ENCODE assay signal across 20 cellular contexts in the genomic region with DNA sequence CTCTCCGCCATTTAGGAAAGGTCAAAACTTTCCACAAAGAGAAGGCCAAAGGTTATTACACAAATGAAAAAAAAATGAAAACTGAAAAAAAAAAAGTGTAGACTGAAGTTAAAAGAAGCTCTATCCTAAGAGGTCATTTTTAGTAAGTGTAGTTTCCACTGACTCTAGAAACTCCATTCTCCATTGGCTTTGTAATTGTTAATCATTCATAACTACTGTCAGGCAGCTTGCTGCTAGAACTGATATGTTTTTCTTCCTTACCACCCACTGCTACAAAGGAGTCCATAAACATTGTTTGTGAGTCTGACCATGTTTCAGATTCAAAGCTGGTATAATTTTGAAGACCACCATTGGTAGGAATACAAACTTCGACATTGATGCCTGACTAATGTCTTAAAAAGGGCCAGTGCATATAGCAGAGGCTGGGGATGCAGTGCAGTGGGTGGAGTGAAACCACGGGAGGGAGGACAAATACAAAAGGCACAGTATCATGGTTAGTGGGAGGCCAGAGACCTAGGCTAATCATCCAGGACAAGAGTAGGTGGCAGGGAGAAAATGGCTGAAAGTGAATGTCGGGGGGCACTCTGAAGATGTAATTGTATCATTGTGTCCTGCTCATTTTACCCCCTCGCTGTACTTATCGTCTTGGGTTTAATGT. TPM values are rescaled to one million over a fixed set of nuclear protein-coding genes. Genes with fewer than 3 reads are reported as not detected.
DNase-seq lines count a peak whose midpoint lies in the region; ATAC-seq and TF ChIP-seq lines count a peak whose summit lies in the region.
"Had no signal": no experiment of that assay in that cellular context is flagged by ENCODE, and none has a peak within 500 bp of the region (broad histone marks: within the 10 kb centered on the region; RNA-seq: fewer than 3 reads in every experiment).

No MANE protein-coding gene starts in this region.

- H3K4me1 Mint-ChIP-seq in GM23338 = peaks cover 4% of the 10 kb centered on the region; the same call in 2 of the 3 replicates
- H3K4me1 Mint-ChIP-seq in stimulated activated naive B cell treated with anti-CD40 and anti-IgM and Interleukin-4, amounts not matched to agents 10 μg/mL and 1 μg/mL and 100 μg/mL, for 72 hours = peaks cover 3 to 15% of the 10 kb centered on the region in 2 donors
- H3K4me1 Mint-ChIP-seq: CD4-positive, CD25-positive, alpha-beta regulatory T cell; CD8-positive, alpha-beta memory T cell had no signal

- peaks cover 5% of the 10 kb centered on the region for H3K27me3 Mint-ChIP-seq in GM23338 (ENCODE audit: insufficient read depth, low read depth, poor library complexity)
- peaks cover 25 to 45% of the 10 kb centered on the region in 2 donors for H3K27me3 Mint-ChIP-seq in stimulated activated naive B cell treated with anti-CD40 and anti-IgM and Interleukin-4, amounts not matched to agents 10 μg/mL and 1 μg/mL and 100 μg/mL, for 72 hours
- H3K27me3 Mint-ChIP-seq: CD4-positive, CD25-positive, alpha-beta regulatory T cell had no signal

- no peaks in the 10 kb centered on the region for H3K9me3 Mint-ChIP-seq in GM23338
- H3K9me3 Mint-ChIP-seq in stimulated activated naive B cell treated with anti-CD40 and anti-IgM and Interleukin-4, amounts not matched to agents 10 μg/mL and 1 μg/mL and 100 μg/mL, for 72 hours = peaks cover 0 to 2% of the 10 kb centered on the region in 2 donors

- DNase-seq in GM23338 (ENCODE audit: low spot score) (no peak), NCI-H2227 treated with DMSO at 0.1 percent for 48 hours (lab: John Stamatoyannopoulos, UW) (peak; percentile 81), T-helper 9 cell (no peak), A172 (ENCODE audit: low spot score) (no peak)
- no peak for DNase-seq in stimulated activated naive B cell treated with anti-CD40 and anti-IgM and Interleukin-4, amounts not matched to agents 10 μg/mL and 1 μg/mL and 100 μg/mL, for 72 hours
- DNase-seq in activated CD4-positive, alpha-beta T cell treated with anti-CD3 and anti-CD28 coated beads, Interleukin-2, amount 50 U/mL, for 4 hours = no peak
- DNase-seq: ACHN; BE2C; C1 segment of cervical spinal cord; CD4-positive, CD25-positive, alpha-beta regulatory T cell; CD8-positive, alpha-beta memory T cell; COR-L47; DMS 273 treated with DMSO at 0.1 percent for 48 hours; DMS53; DND-41; EL; HFFc6 had no signal

- no peak overlapping the region for H3K27ac ChIP-seq in GM23338 (ENCODE audit: low read depth)
- H3K27ac ChIP-seq: HL-60 had no signal

- no peak overlapping the region for H3K27ac Mint-ChIP-seq in GM23338
- no peak overlapping the region for H3K27ac Mint-ChIP-seq in stimulated activated naive B cell treated with anti-CD40 and anti-IgM and Interleukin-4, amounts not matched to agents 10 μg/mL and 1 μg/mL and 100 μg/mL, for 72 hours
- H3K27ac Mint-ChIP-seq: CD4-positive, CD25-positive, alpha-beta regulatory T cell; CD8-positive, alpha-beta memory T cell; HFFc6 had no signal

- H3F3A ChIP-seq in GM23338 (replicated peaks; ENCODE audit: low read depth) = no peaks in the 10 kb centered on the region

- H3K4me2 ChIP-seq in GM23338 = no peak overlapping the region

- no peaks in the 10 kb centered on the region for H3K36me3 ChIP-seq in GM23338 (ENCODE audit: insufficient read depth)
- H3K36me3 ChIP-seq: BE2C, HAP-1 had no signal

- no peaks in the 10 kb centered on the region for H3K4me1 ChIP-seq in GM23338 (ENCODE audit: insufficient read depth)
- H3K4me1 ChIP-seq: BE2C, HAP-1 had no signal

- no peaks in the 10 kb centered on the region for H3K79me2 ChIP-seq in GM23338 (replicated peaks; ENCODE audit: insufficient read depth)

- no peaks in the 10 kb centered on the region for H3K36me3 Mint-ChIP-seq in GM23338 (ENCODE audit: low read depth)
- no peaks in the 10 kb centered on the region for H3K36me3 Mint-ChIP-seq in stimulated activated naive B cell treated with anti-CD40 and anti-IgM and Interleukin-4, amounts not matched to agents 10 μg/mL and 1 μg/mL and 100 μg/mL, for 72 hours
- H3K36me3 Mint-ChIP-seq: CD4-positive, CD25-positive, alpha-beta regulatory T cell; CD8-positive, alpha-beta memory T cell had no signal

- H3K4me3 ChIP-seq in GM23338 = no peak overlapping the region
- H3K4me3 ChIP-seq: HAP-1 had no signal

- no peak for TF ChIP-seq CTCF in GM23338 (conservative IDR thresholded peaks at IDR 0.05; ENCODE audit: low read depth in 2 of 2)

- no peaks in the 10 kb centered on the region for H3K9me2 ChIP-seq in GM23338 (ENCODE audit: insufficient read depth)

- no peak overlapping the region for H3K4me3 Mint-ChIP-seq in GM23338
- no peak overlapping the region for H3K4me3 Mint-ChIP-seq in stimulated activated naive B cell treated with anti-CD40 and anti-IgM and Interleukin-4, amounts not matched to agents 10 μg/mL and 1 μg/mL and 100 μg/mL, for 72 hours
- H3K4me3 Mint-ChIP-seq: CD4-positive, CD25-positive, alpha-beta regulatory T cell; CD8-positive, alpha-beta memory T cell; HFFc6 had no signal

- H2AFZ ChIP-seq in GM23338 = peak overlapping the region; percentile 70; the same call in 1 of the 2 replicates

- peak; percentile 66 for ATAC-seq in GM23338
- ATAC-seq in stimulated activated naive B cell treated with anti-CD40 and anti-IgM and Interleukin-4, amounts not matched to agents 10 μg/mL and 1 μg/mL and 100 μg/mL, for 72 hours (replicated peaks) = peak; percentile 61 to 63

- no peaks in the 10 kb centered on the region for H3K27me3 ChIP-seq in GM23338 (ENCODE audit: insufficient read depth)
- H3K27me3 ChIP-seq: BE2C had no signal

- no peaks in the 10 kb centered on the region for H4K20me1 ChIP-seq in GM23338 (replicated peaks; ENCODE audit: insufficient read depth)

TF ChIP-seq in GM23338, 12 proteins besides CTCF, POLR2A, EP300 and RAD21 (continues in another document):
- no peak for TF ChIP-seq JUNB (IDR thresholded peaks at IDR 0.05; ENCODE audit: unreplicated experiment)
- TF ChIP-seq NANOG (IDR thresholded peaks at IDR 0.05; ENCODE audit: borderline replicate concordance) = no peak
- TF ChIP-seq EZH2phosphoT487 (IDR thresholded peaks at IDR 0.05; ENCODE audit: unreplicated experiment) = no peak
- TF ChIP-seq, protein P1, sequence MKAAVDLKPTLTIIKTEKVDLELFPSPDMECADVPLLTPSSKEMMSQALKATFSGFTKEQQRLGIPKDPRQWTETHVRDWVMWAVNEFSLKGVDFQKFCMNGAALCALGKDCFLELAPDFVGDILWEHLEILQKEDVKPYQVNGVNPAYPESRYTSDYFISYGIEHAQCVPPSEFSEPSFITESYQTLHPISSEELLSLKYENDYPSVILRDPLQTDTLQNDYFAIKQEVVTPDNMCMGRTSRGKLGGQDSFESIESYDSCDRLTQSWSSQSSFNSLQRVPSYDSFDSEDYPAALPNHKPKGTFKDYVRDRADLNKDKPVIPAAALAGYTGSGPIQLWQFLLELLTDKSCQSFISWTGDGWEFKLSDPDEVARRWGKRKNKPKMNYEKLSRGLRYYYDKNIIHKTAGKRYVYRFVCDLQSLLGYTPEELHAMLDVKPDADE (IDR thresholded peaks at IDR 0.05) = no peak
- TF ChIP-seq ZNF331 (CRISPR knock-in tag; IDR thresholded peaks at IDR 0.05; ENCODE audit: low read depth) = no peak
- TF ChIP-seq, protein P2, sequence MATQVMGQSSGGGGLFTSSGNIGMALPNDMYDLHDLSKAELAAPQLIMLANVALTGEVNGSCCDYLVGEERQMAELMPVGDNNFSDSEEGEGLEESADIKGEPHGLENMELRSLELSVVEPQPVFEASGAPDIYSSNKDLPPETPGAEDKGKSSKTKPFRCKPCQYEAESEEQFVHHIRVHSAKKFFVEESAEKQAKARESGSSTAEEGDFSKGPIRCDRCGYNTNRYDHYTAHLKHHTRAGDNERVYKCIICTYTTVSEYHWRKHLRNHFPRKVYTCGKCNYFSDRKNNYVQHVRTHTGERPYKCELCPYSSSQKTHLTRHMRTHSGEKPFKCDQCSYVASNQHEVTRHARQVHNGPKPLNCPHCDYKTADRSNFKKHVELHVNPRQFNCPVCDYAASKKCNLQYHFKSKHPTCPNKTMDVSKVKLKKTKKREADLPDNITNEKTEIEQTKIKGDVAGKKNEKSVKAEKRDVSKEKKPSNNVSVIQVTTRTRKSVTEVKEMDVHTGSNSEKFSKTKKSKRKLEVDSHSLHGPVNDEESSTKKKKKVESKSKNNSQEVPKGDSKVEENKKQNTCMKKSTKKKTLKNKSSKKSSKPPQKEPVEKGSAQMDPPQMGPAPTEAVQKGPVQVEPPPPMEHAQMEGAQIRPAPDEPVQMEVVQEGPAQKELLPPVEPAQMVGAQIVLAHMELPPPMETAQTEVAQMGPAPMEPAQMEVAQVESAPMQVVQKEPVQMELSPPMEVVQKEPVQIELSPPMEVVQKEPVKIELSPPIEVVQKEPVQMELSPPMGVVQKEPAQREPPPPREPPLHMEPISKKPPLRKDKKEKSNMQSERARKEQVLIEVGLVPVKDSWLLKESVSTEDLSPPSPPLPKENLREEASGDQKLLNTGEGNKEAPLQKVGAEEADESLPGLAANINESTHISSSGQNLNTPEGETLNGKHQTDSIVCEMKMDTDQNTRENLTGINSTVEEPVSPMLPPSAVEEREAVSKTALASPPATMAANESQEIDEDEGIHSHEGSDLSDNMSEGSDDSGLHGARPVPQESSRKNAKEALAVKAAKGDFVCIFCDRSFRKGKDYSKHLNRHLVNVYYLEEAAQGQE (IDR thresholded peaks at IDR 0.05; ENCODE audit: unreplicated experiment) = no peak

RNA-seq across cellular contexts. Expression of gene DYNC1I1, which starts 16.9 kb away (rescaled TPM):
- total RNA-seq in GM23338 (2014; rRNA removed; shearing (Covaris generic)) = 0.82 and 4.1 TPM in 2 replicates
- 1.4 and 1.9 TPM in 2 replicates for polyA plus RNA-seq in GM23338 (2016; fragmentation: Nextera tagmentation; extraction: Ambion mirVana)
- 1.1 and 2.4 TPM in 2 replicates for total RNA-seq in A172 (2014; rRNA removed; shearing (Covaris generic))
- total RNA-seq: CD4-positive, CD25-positive, alpha-beta regulatory T cell; CD8-positive, alpha-beta memory T cell; G401 had no signal
- polyA plus RNA-seq: CD4-positive, CD25-positive, alpha-beta regulatory T cell; CD8-positive, alpha-beta memory T cell had no signal
